Comparison of ENCODE assay signal across 8 cellular contexts in genomic region chr7:56371792-56372191, GRCh38.
DNase-seq lines count a peak whose midpoint lies in the region; ATAC-seq, FAIRE-seq and TF ChIP-seq lines count a peak whose summit lies in the region.
"Not testable (repeated sequence)": the region's sequence is repeated elsewhere in the genome, so short reads cannot be mapped to it uniquely, and the experiment has no call there.

No MANE protein-coding gene starts in this region.

- ATAC-seq in DND-41 (ENCODE audit: insufficient read depth, low read depth); HepG2; pancreas: not testable (repeated sequence)

- POLR2A ChIA-PET in HepG2 (lab: Yijun Ruan, JAX), result not testable (repeated sequence)

- not testable (repeated sequence) for TF ChIP-seq POLR2A in HepG2 (IDR thresholded peaks at IDR 0.05; ENCODE audit: insufficient read depth in 1 of 2, low read depth in 2 of 2, low read length in 2 of 2); transverse colon (IDR thresholded peaks at IDR 0.05)

- TF ChIP-seq EP300 in HepG2 (IDR thresholded peaks at IDR 0.05; ENCODE audit: low read depth in 2 of 2, low read length in 2 of 2); HepG2 (CRISPR knock-in tag; IDR thresholded peaks at IDR 0.05; ENCODE audit: borderline replicate concordance); transverse colon (IDR thresholded peaks at IDR 0.05; ENCODE audit: low read depth): not testable (repeated sequence)

- H3K79me2 ChIP-seq in DND-41 (ENCODE audit: insufficient read depth, low read length); HepG2 (ENCODE audit: insufficient read depth, low read length): not testable (repeated sequence)

- not testable (repeated sequence) for H2AFZ ChIP-seq in DND-41 (ENCODE audit: low read depth, low read length); HepG2 (ENCODE audit: low read length)

- H3K27me3 ChIP-seq in DND-41 (ENCODE audit: insufficient read depth, low read length, poor library complexity); dorsolateral prefrontal cortex; HepG2 (ENCODE audit: control insufficient read depth in 1 of 2, insufficient read depth in 2 of 2, low read length in 2 of 2); pancreas; transverse colon: not testable (repeated sequence)

- not testable (repeated sequence) for BruUV-seq in HepG2 (replicated peaks; lab: Mats Ljungman, UMichigan)

- WGBS in HepG2 (ENCODE audit: low lambda C conversion rate), result 71% methylated on average over 22 of the region's 27 CpGs
- 90 to 94% methylated on average over 14 to 15 of the region's 27 CpGs for WGBS in pancreas, 2 donors
- WGBS in transverse colon (ENCODE audit: low coverage in 1 of 2), 2 donors, result 92 to 95% methylated on average over 22 of the region's 27 CpGs

- H4K20me1 ChIP-seq in DND-41 (ENCODE audit: insufficient read depth, low read length); HepG2 (ENCODE audit: insufficient read depth, low read length): not testable (repeated sequence)

- not testable (repeated sequence) for H3K36me3 ChIP-seq in DND-41 (ENCODE audit: insufficient read depth, low read length); HepG2 (replicated peaks in 1 of 2; ENCODE audit: control insufficient read depth in 1 of 2, insufficient read depth in 2 of 2, low read length in 2 of 2); pancreas; transverse colon

- DNase-seq in DND-41 (peak; percentile 22), dorsolateral prefrontal cortex (peak in 8 of 10 donors; percentile 24 to 77 (median 52)), pancreas (peak; percentile 15 to 95 (median 36)), transverse colon (peak; percentile 28)
- peak; percentile 19 for DNase-seq in activated CD4-positive, alpha-beta T cell treated with anti-CD3 and anti-CD28 coated beads, Interleukin-2, amount 50 U/mL, for 1 hour
- peak; percentile 27 for DNase-seq in activated effector memory CD4-positive, alpha-beta T cell treated with Interleukin-2 at 50 U/mL for 16 hours
- not testable (repeated sequence) for DNase-seq in HepG2 (ENCODE audit: low spot score)
- peak; percentile 31 for DNase-seq in stimulated activated CD4-positive, alpha-beta T cell treated with anti-CD3 and anti-CD28 coated beads, Interleukin-4, amount 100 ng/mL, for 24 hours

- not testable (repeated sequence) for H3K9me3 ChIP-seq in DND-41 (ENCODE audit: insufficient read depth, low read length, severe bottlenecking); pancreas; transverse colon
- H3K9me3 ChIP-seq in HepG2 (ENCODE audit: low read length), result peaks cover 28% of the 10 kb centered on the region

- intact Hi-C loops in dorsolateral prefrontal cortex (cut with DNase I); HepG2 (cut with micrococcal nuclease; ENCODE audit: unreplicated experiment); pancreas (cut with DNase I); transverse colon (cut with DNase I; ENCODE audit: low total_unique reads): not testable (repeated sequence)

- not testable (repeated sequence) for H3K4me2 ChIP-seq in DND-41 (ENCODE audit: insufficient read depth, low read length); HepG2 (ENCODE audit: low read depth, low read length)

- H3K9ac ChIP-seq in DND-41 (ENCODE audit: low read depth, low read length); HepG2 (ENCODE audit: insufficient read depth, low read depth, low read length): not testable (repeated sequence)

- in situ Hi-C loops in HepG2 (cut with HindIII; ENCODE audit: extremely low pct_ligation_motif_present, low pct_unique_long_range_greater_than_20kb); transverse colon (cut with MboI; ENCODE audit: low pct_ligation_motif_present in 1 of 4, low pct_unique_long_range_greater_than_20kb in 1 of 4, low sequenced_read_pairs in 3 of 4): not testable (repeated sequence)

- not testable (repeated sequence) for TF ChIP-seq RAD21 in HepG2 (CRISPR knock-in tag; IDR thresholded peaks at IDR 0.05)

- not testable (repeated sequence) for FAIRE-seq in HepG2 (lab: Jason Lieb, UNC); pancreas (lab: Jason Lieb, UNC)

- not testable (repeated sequence) for TF ChIP-seq CTCF in DND-41 (IDR thresholded peaks at IDR 0.05; ENCODE audit: borderline replicate concordance, extremely low read depth, low read length, poor library complexity, severe bottlenecking); dorsolateral prefrontal cortex (IDR thresholded peaks at IDR 0.05 in 54 of 56, conservative IDR thresholded peaks at IDR 0.05 in 2 of 56; ENCODE audit: low read depth in 1 of 56, partially characterized antibody in 56 of 56); HepG2 (CRISPR knock-in tag; IDR thresholded peaks at IDR 0.05); pancreas (IDR thresholded peaks at IDR 0.05); transverse colon (IDR thresholded peaks at IDR 0.05)

- CTCF ChIA-PET in HepG2 (lab: Yijun Ruan, JAX; ENCODE audit: low intra/inter-chr PET ratio, low total read pairs), result not testable (repeated sequence)

- H3K4me1 ChIP-seq in DND-41 (ENCODE audit: insufficient read depth, low read length); HepG2 (ENCODE audit: insufficient read depth, low read length); pancreas; transverse colon: not testable (repeated sequence)

- H3K27ac ChIP-seq in DND-41 (ENCODE audit: low read length); dorsolateral prefrontal cortex; HepG2 (ENCODE audit: extremely low read length, insufficient read depth, low read length); pancreas; transverse colon: not testable (repeated sequence)

- H3K4me3 ChIP-seq in DND-41 (ENCODE audit: low read depth in 1 of 2, low read length in 2 of 2); dorsolateral prefrontal cortex; HepG2 (replicated peaks in 1 of 3; ENCODE audit: insufficient read depth in 1 of 3, low read depth in 2 of 3, low read length in 3 of 3); pancreas; transverse colon: not testable (repeated sequence)

TF ChIP-seq in HepG2, 621 proteins besides CTCF, POLR2A, EP300 and RAD21:
- TF ChIP-seq ZNF768 (CRISPR knock-in tag; IDR thresholded peaks at IDR 0.05) (peak; percentile 55; the same call in 1 of the 2 replicates), ZBTB33 (CRISPR knock-in tag; IDR thresholded peaks at IDR 0.05) (0 out of 2 replicates have a peak, but pooled peaks have one; percentile 41)
